In genomic region chr17:70881093-70881492, GRCh38 we compare ENCODE assay signal across 36 cellular contexts.
"Had no signal": no experiment of that assay in that cellular context is flagged by ENCODE, and none has a peak within 500 bp of the region (broad histone marks: within the 10 kb centered on the region; RNA-seq: fewer than 3 reads in every experiment).

No MANE protein-coding gene starts in this region.

- H3K4me1 Mint-ChIP-seq: activated B cell treated with CpG ODN at 0.5 μM for 24 hours; activated CD4-positive, alpha-beta T cell treated with anti-CD3 and anti-CD28 coated beads, Interleukin-2, amount 10 ng/mL, durations not matched to agents 24 days and 14 days; activated naive CD8-positive, alpha-beta T cell treated with anti-CD3 and anti-CD28 coated beads for 36 hours; activated T-helper 17 cell treated with anti-CD3 and anti-CD28 coated beads, Interleukin-2, amount 50 U/mL, for 72 hours had no signal

- H3K36me3 Mint-ChIP-seq: activated CD4-positive, alpha-beta memory T cell treated with anti-CD3 and anti-CD28 coated beads for 36 hours; activated naive CD8-positive, alpha-beta T cell treated with anti-CD3 and anti-CD28 coated beads for 36 hours had no signal

- FAIRE-seq: astrocyte, colon, TTC549 had no signal

- H3K4me3 Mint-ChIP-seq: activated B cell treated with CpG ODN at 0.5 μM for 24 hours; activated CD4-positive, alpha-beta memory T cell treated with anti-CD3 and anti-CD28 coated beads for 36 hours; activated CD4-positive, alpha-beta T cell treated with anti-CD3 and anti-CD28 coated beads, Interleukin-2, amount 10 ng/mL, durations not matched to agents 24 days and 14 days; activated CD8-positive, alpha-beta T cell treated with anti-CD3 and anti-CD28 coated beads for 36 hours; activated naive CD4-positive, alpha-beta T cell treated with anti-CD3 and anti-CD28 coated beads for 36 hours; activated naive CD8-positive, alpha-beta T cell treated with anti-CD3 and anti-CD28 coated beads for 36 hours; activated T-cell treated with anti-CD3 and anti-CD28 coated beads, Interleukin-2, amount 50 U/mL, for 4 hours; activated T-cell treated with anti-CD3 and anti-CD28 coated beads, Interleukin-2, amount 50 U/mL, for 72 hours; activated T-helper 1 cell treated with anti-CD3 and anti-CD28 coated beads, Interleukin-12 subunit alpha, Interleukin-12 subunit beta, Interleukin-2, Interleukin-4 antibody, amounts not matched to agents 30 ng/mL and 10 ng/mL and 1 ng/mL, durations not matched to agents 14 hours and 24 hours and 36 hours; activated T-helper 17 cell treated with anti-CD3 and anti-CD28 coated beads, Interleukin-2, amount 50 U/mL, for 72 hours; T-helper 2 cell treated with Interferon-gamma antibody and Interleukin-4, amounts not matched to agents 5 μg/mL and 100 μg/mL, for 36 hours had no signal

- H3K36me3 ChIP-seq: adrenal gland, brain microvascular endothelial cell, breast epithelium had no signal

- DNase-seq: activated B cell treated with CpG ODN at 0.5 μM for 24 hours; activated CD4-positive, alpha-beta memory T cell treated with anti-CD3 and anti-CD28 coated beads for 36 hours; activated CD4-positive, alpha-beta T cell treated with anti-CD3 and anti-CD28 coated beads for 4 hours; activated CD4-positive, alpha-beta T cell treated with anti-CD3 and anti-CD28 coated beads, Interleukin-2, amount 10 ng/mL, durations not matched to agents 24 days and 14 days; activated CD4-positive, alpha-beta T cell treated with anti-CD3 and anti-CD28 coated beads, Interleukin-2, amount 50 U/mL, for 1 hour; activated CD4-positive, alpha-beta T cell treated with anti-CD3 and anti-CD28 coated beads, Interleukin-2, amount 50 U/mL, for 4 hours; activated CD4-positive, CD25-positive, alpha-beta regulatory T cell treated with anti-CD3 and anti-CD28 coated beads, Interleukin-2, amount 50 U/mL, for 72 hours; activated CD8-positive, alpha-beta memory T cell treated with anti-CD3 and anti-CD28 coated beads, Interleukin-2, amount 50 U/mL, for 4 hours; activated CD8-positive, alpha-beta T cell treated with anti-CD3 and anti-CD28 coated beads for 36 hours; activated effector memory CD4-positive, alpha-beta T cell treated with anti-CD3 and anti-CD28 coated beads, Interleukin-2, amount 50 U/mL, for 16 hours; activated gamma-delta T cell treated with Interleukin-2 at 50 U/mL for 16 hours; activated naive CD4-positive, alpha-beta T cell; activated naive CD4-positive, alpha-beta T cell treated with anti-CD3 and anti-CD28 coated beads for 36 hours; activated naive CD4-positive, alpha-beta T cell treated with anti-CD3 and anti-CD28 coated beads, Interleukin-2, amount 50 U/mL, for 16 hours; activated naive CD8-positive, alpha-beta T cell treated with anti-CD3 and anti-CD28 coated beads for 36 hours; activated T-cell treated with anti-CD3 and anti-CD28 coated beads for 4 hours; activated T-cell treated with anti-CD3 and anti-CD28 coated beads, Interleukin-2, amount 50 U/mL, for 1 hour; activated T-cell treated with anti-CD3 and anti-CD28 coated beads, Interleukin-2, amount 50 U/mL, for 4 hours; activated T-cell treated with anti-CD3 and anti-CD28 coated beads, Interleukin-2, amount 50 U/mL, for 72 hours; adrenal gland; amniotic stem cell; aorta; body of pancreas; brain microvascular endothelial cell; central memory CD4-positive, alpha-beta T cell; T-helper 2 cell; T-helper 9 cell had no signal

- H3K27me3 ChIP-seq: adrenal gland, body of pancreas, brain microvascular endothelial cell, breast epithelium had no signal

- H3K9me3 ChIP-seq: adrenal gland, body of pancreas, breast epithelium had no signal

- H3K9me3 Mint-ChIP-seq: activated CD4-positive, alpha-beta T cell treated with anti-CD3 and anti-CD28 coated beads, Interleukin-2, amount 10 ng/mL, durations not matched to agents 24 days and 14 days; activated T-helper 17 cell treated with anti-CD3 and anti-CD28 coated beads, Interleukin-2, amount 50 U/mL, for 72 hours had no signal

- H3K4me1 ChIP-seq: adrenal gland, body of pancreas, breast epithelium had no signal

- ATAC-seq: activated CD8-positive, alpha-beta T cell treated with anti-CD3 and anti-CD28 coated beads for 36 hours; activated naive CD4-positive, alpha-beta T cell treated with anti-CD3 and anti-CD28 coated beads, Interleukin-2, amount 50 U/mL, for 72 hours; activated T-cell treated with anti-CD3 and anti-CD28 coated beads, Interleukin-2, amount 50 U/mL, for 4 hours; activated T-cell treated with anti-CD3 and anti-CD28 coated beads, Interleukin-2, amount 50 U/mL, for 72 hours; activated T-helper 17 cell treated with anti-CD3 and anti-CD28 coated beads, Interleukin-2, amount 50 U/mL, for 72 hours; body of pancreas had no signal

- H3K4me3 ChIP-seq: adrenal gland, body of pancreas, breast epithelium had no signal

- H3K27me3 Mint-ChIP-seq: activated B cell treated with CpG ODN at 0.5 μM for 24 hours; activated CD4-positive, alpha-beta memory T cell treated with anti-CD3 and anti-CD28 coated beads for 36 hours; activated CD4-positive, alpha-beta T cell treated with anti-CD3 and anti-CD28 coated beads, Interleukin-2, amount 10 ng/mL, durations not matched to agents 24 days and 14 days; activated CD8-positive, alpha-beta T cell treated with anti-CD3 and anti-CD28 coated beads for 36 hours; activated naive CD8-positive, alpha-beta T cell treated with anti-CD3 and anti-CD28 coated beads for 36 hours; activated T-helper 17 cell treated with anti-CD3 and anti-CD28 coated beads, Interleukin-2, amount 50 U/mL, for 72 hours had no signal

- H3K27ac ChIP-seq: adrenal gland, body of pancreas, brain microvascular endothelial cell, breast epithelium, VCaP had no signal

- H3K27ac Mint-ChIP-seq: activated B cell treated with CpG ODN at 0.5 μM for 24 hours; activated CD4-positive, alpha-beta memory T cell treated with anti-CD3 and anti-CD28 coated beads for 36 hours; activated CD4-positive, alpha-beta T cell treated with anti-CD3 and anti-CD28 coated beads, Interleukin-2, amount 10 ng/mL, durations not matched to agents 24 days and 14 days; activated CD8-positive, alpha-beta T cell treated with anti-CD3 and anti-CD28 coated beads for 36 hours; activated naive CD4-positive, alpha-beta T cell treated with anti-CD3 and anti-CD28 coated beads for 36 hours; activated naive CD4-positive, alpha-beta T cell treated with anti-CD3 and anti-CD28 coated beads, Interleukin-2, amount 50 U/mL, for 72 hours; activated naive CD8-positive, alpha-beta T cell treated with anti-CD3 and anti-CD28 coated beads for 36 hours; activated T-cell treated with anti-CD3 and anti-CD28 coated beads, Interleukin-2, amount 50 U/mL, for 72 hours; activated T-helper 1 cell treated with anti-CD3 and anti-CD28 coated beads, Interleukin-12 subunit alpha, Interleukin-12 subunit beta, Interleukin-2, Interleukin-4 antibody, amounts not matched to agents 30 ng/mL and 10 ng/mL and 1 ng/mL, durations not matched to agents 14 hours and 24 hours and 36 hours; activated T-helper 17 cell treated with anti-CD3 and anti-CD28 coated beads, Interleukin-2, amount 50 U/mL, for 72 hours; T-helper 2 cell treated with Interferon-gamma antibody and Interleukin-4, amounts not matched to agents 5 μg/mL and 100 μg/mL, for 36 hours had no signal
